ENCODE assay signal across 2 cellular contexts in the genomic region with DNA sequence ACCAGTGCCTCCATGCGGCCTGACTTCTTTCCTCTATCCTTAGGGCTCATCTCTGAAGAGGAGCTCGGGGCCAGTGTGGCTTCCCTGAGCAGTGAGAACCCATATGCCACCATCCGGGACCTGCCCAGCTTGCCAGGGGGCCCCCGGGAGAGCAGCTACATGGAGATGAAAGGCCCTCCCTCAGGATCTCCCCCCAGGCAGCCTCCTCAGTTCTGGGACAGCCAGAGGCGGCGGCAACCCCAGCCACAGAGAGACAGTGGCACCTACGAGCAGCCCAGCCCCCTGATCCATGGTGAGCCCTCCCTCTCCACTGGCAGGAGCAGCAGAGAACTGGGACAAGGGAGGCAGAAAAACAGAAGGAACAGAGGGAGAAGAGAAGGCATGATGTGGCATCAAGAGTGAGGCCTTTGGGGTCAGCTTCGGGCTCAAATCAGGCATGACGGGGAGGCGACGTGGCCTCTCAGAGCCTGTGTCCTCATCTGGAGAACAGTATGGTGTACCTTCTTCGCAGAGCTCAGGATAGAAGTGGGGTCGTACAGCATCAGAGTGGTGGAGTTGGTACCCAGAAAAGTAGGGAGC.
TF ChIP-seq lines count a peak whose summit lies in the region.

No MANE protein-coding gene starts in this region.

TF ChIP-seq in GM23338, 12 proteins besides CTCF, POLR2A, EP300 and RAD21:
- TF ChIP-seq NANOG (IDR thresholded peaks at IDR 0.05; ENCODE audit: borderline replicate concordance) (no peak), EZH2phosphoT487 (IDR thresholded peaks at IDR 0.05; ENCODE audit: unreplicated experiment) (no peak), ZNF114 (CRISPR knock-in tag; IDR thresholded peaks at IDR 0.05) (no peak), JUNB (IDR thresholded peaks at IDR 0.05; ENCODE audit: unreplicated experiment) (no peak)
- TF ChIP-seq, protein P1, sequence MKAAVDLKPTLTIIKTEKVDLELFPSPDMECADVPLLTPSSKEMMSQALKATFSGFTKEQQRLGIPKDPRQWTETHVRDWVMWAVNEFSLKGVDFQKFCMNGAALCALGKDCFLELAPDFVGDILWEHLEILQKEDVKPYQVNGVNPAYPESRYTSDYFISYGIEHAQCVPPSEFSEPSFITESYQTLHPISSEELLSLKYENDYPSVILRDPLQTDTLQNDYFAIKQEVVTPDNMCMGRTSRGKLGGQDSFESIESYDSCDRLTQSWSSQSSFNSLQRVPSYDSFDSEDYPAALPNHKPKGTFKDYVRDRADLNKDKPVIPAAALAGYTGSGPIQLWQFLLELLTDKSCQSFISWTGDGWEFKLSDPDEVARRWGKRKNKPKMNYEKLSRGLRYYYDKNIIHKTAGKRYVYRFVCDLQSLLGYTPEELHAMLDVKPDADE (IDR thresholded peaks at IDR 0.05): no peak
TF ChIP-seq in GM23338: peak in this region for 0.

TF ChIP-seq in GM12891, 5 proteins besides CTCF, POLR2A, EP300 and RAD21:
- TF ChIP-seq SPI1 (IDR thresholded peaks at IDR 0.05; ENCODE audit: low read depth, low read length): no peak
TF ChIP-seq in GM12891: peak in this region for 0.
